ENCODE assay signal across 25 cellular contexts in genomic region chr1:107795994-107796393, GRCh38.
DNase-seq lines count a peak whose midpoint lies in the region; ATAC-seq and TF ChIP-seq lines count a peak whose summit lies in the region.
"Had no signal": no experiment of that assay in that cellular context is flagged by ENCODE, and none has a peak within 500 bp of the region (broad histone marks: within the 10 kb centered on the region; RNA-seq: fewer than 3 reads in every experiment).

No MANE protein-coding gene starts in this region.

- H3K9me3 ChIP-seq in naive thymus-derived CD4-positive, alpha-beta T cell (ENCODE audit: control insufficient read depth in 2 of 3, low read length in 3 of 3): no peaks in the 10 kb centered on the region
- H3K9me3 ChIP-seq: A549, HAP-1, prostate gland, SJSA1 had no signal

- peak overlapping the region; percentile 41 for H2AFZ ChIP-seq in KMS-11 (ENCODE audit: low read depth)

- peak overlapping the region; percentile 22; the same call in 1 of the 2 replicates for H3K27ac ChIP-seq in KMS-11
- no peak overlapping the region for H3K27ac ChIP-seq in naive thymus-derived CD4-positive, alpha-beta T cell (ENCODE audit: low read depth, low read length)
- H3K27ac ChIP-seq: A549, prostate gland, SJSA1 had no signal

- no peaks in the 10 kb centered on the region for H3K27me3 Mint-ChIP-seq in WTC11 (ENCODE audit: low read depth)
- no peaks in the 10 kb centered on the region for H3K27me3 Mint-ChIP-seq in naive thymus-derived CD4-positive, alpha-beta T cell

- H3K4me1 Mint-ChIP-seq in WTC11: peaks cover 23% of the 10 kb centered on the region
- H3K4me1 Mint-ChIP-seq in naive thymus-derived CD4-positive, alpha-beta T cell: peaks cover 0 to 23% (median 16%) of the 10 kb centered on the region in 7 donors
- H3K4me1 Mint-ChIP-seq: neural crest cell had no signal

- H3K4me3 ChIP-seq in KMS-11 (IDR thresholded peaks at IDR 0.05; ENCODE audit: insufficient read depth, low read depth, low read length): no peak overlapping the region
- no peak overlapping the region for H3K4me3 ChIP-seq in naive thymus-derived CD4-positive, alpha-beta T cell (ENCODE audit: low read length)
- H3K4me3 ChIP-seq: A549, HAP-1, prostate gland, SJSA1, skin epidermis had no signal

- CTCF ChIA-PET in WTC11 (lab: Charles Lee): interaction anchor here (0.7 to 1.1 kb wide), 2 partner anchors 168 to 330 kb away, joined by 3 read pairs; partner anchors contain the start of gene VAV3
- CTCF ChIA-PET in naive thymus-derived CD4-positive, alpha-beta T cell (lab: Charles Lee): interaction anchor here (0.7 kb wide), 1 partner anchor 193 kb away, joined by 3 read pairs; no protein-coding TSS in a partner anchor

- no peak for TF ChIP-seq CTCF in KMS-11 (conservative IDR thresholded peaks at IDR 0.05; ENCODE audit: low read depth, low read length)
- TF ChIP-seq CTCF in WTC11 (IDR thresholded peaks at IDR 0.05): no peak

- H3K79me2 ChIP-seq in KMS-11 (ENCODE audit: insufficient read depth, low read depth): no peaks in the 10 kb centered on the region

- H3K4me3 Mint-ChIP-seq in WTC11: no peak overlapping the region
- no peak overlapping the region for H3K4me3 Mint-ChIP-seq in naive thymus-derived CD4-positive, alpha-beta T cell
- H3K4me3 Mint-ChIP-seq: neural crest cell; T-helper 2 cell treated with Interferon-gamma antibody and Interleukin-4, amounts not matched to agents 5 μg/mL and 100 μg/mL, for 36 hours had no signal

- intact Hi-C loops in naive thymus-derived CD4-positive, alpha-beta T cell (cut with micrococcal nuclease): no loop called here

- peaks cover 21% of the 10 kb centered on the region for H3K4me1 ChIP-seq in KMS-11 (ENCODE audit: low read depth, poor library complexity, severe bottlenecking)
- H3K4me1 ChIP-seq in naive thymus-derived CD4-positive, alpha-beta T cell (ENCODE audit: control insufficient read depth in 2 of 2, insufficient read depth in 2 of 2, low read length in 2 of 2): no peaks in the 10 kb centered on the region
- H3K4me1 ChIP-seq: A549, HAP-1, prostate gland, SJSA1 had no signal

- POLR2A ChIA-PET in WTC11 (lab: Charles Lee): no interaction called here
- POLR2A ChIA-PET in naive thymus-derived CD4-positive, alpha-beta T cell (lab: Charles Lee): interaction anchor here (0.7 kb wide), 1 partner anchor 33 kb away, joined by 3 read pairs; no protein-coding TSS in a partner anchor

- peak; percentile 17 for DNase-seq in activated CD4-positive, alpha-beta T cell treated with anti-CD3 and anti-CD28 coated beads for 48 hours
- no peak for DNase-seq in activated CD4-positive, alpha-beta T cell treated with anti-CD3 and anti-CD28 coated beads, Interleukin-2, amount 50 U/mL, for 4 hours
- DNase-seq in WTC11 (ENCODE audit: low spot score): no peak
- no peak for DNase-seq in naive thymus-derived CD4-positive, alpha-beta T cell
- DNase-seq in OCI-M2 (lab: John Stamatoyannopoulos, UW; ENCODE audit: unreplicated experiment): no peak
- DNase-seq in iPS-NIHi11 (ENCODE audit: low spot score): no peak
- DNase-seq in 8988T: no peak
- DNase-seq: activated CD4-positive, alpha-beta T cell treated with anti-CD3 and anti-CD28 coated beads for 1 hour; C1 segment of cervical spinal cord; DMS 273 treated with DMSO at 0.1 percent for 48 hours; islet precursor cell; Kasumi-1; mammary epithelial cell; NCI-H1105; NCI-H2107; NCI-H524 treated with DMSO at 0.1 percent for 48 hours; stimulated activated CD4-positive, alpha-beta T cell treated with anti-CD3 and anti-CD28 coated beads, Interleukin-2, amount 100 ng/mL, for 48 hours had no signal

- H3K36me3 ChIP-seq in KMS-11 (ENCODE audit: insufficient read depth): no peaks in the 10 kb centered on the region
- no peaks in the 10 kb centered on the region for H3K36me3 ChIP-seq in naive thymus-derived CD4-positive, alpha-beta T cell (ENCODE audit: control insufficient read depth in 2 of 3, insufficient read depth in 3 of 3, low read length in 3 of 3)
- H3K36me3 ChIP-seq: HAP-1, prostate gland, SJSA1 had no signal

- no peak overlapping the region for H3K27ac Mint-ChIP-seq in WTC11
- H3K27ac Mint-ChIP-seq in naive thymus-derived CD4-positive, alpha-beta T cell: peak overlapping the region in 1 of 9 donors; percentile 30
- H3K27ac Mint-ChIP-seq: T-helper 2 cell treated with Interferon-gamma antibody and Interleukin-4, amounts not matched to agents 5 μg/mL and 100 μg/mL, for 36 hours had no signal

- no peak overlapping the region for H3K9ac ChIP-seq in KMS-11

- H3K4me2 ChIP-seq in KMS-11: peak overlapping the region; percentile 49
- H3K4me2 ChIP-seq: A549 had no signal

- H3K9me3 Mint-ChIP-seq in WTC11: peaks cover 11% of the 10 kb centered on the region
- H3K9me3 Mint-ChIP-seq in naive thymus-derived CD4-positive, alpha-beta T cell: peaks cover 0 to 2% (median 0%) of the 10 kb centered on the region in 11 donors

- ATAC-seq in WTC11: no peak
- ATAC-seq in naive thymus-derived CD4-positive, alpha-beta T cell: peak; percentile 34
- ATAC-seq: A549 had no signal

- no peaks in the 10 kb centered on the region for H3K36me3 Mint-ChIP-seq in WTC11
- peaks cover 0 to 2% (median 0%) of the 10 kb centered on the region in 5 donors for H3K36me3 Mint-ChIP-seq in naive thymus-derived CD4-positive, alpha-beta T cell

- H4K20me1 ChIP-seq in KMS-11 (ENCODE audit: insufficient read depth): no peaks in the 10 kb centered on the region

- no peaks in the 10 kb centered on the region for H3K27me3 ChIP-seq in KMS-11 (ENCODE audit: insufficient read depth, low read depth)
- no peaks in the 10 kb centered on the region for H3K27me3 ChIP-seq in naive thymus-derived CD4-positive, alpha-beta T cell (ENCODE audit: control insufficient read depth in 2 of 2, insufficient read depth in 2 of 2, low read length in 2 of 2)
- H3K27me3 ChIP-seq: SJSA1 had no signal

TF ChIP-seq in WTC11, 78 proteins besides CTCF, POLR2A, EP300 and RAD21:
- TF ChIP-seq GTF2I (CRISPR knock-in tag; conservative IDR thresholded peaks at IDR 0.05) (no peak), USF2 (CRISPR knock-in tag; IDR thresholded peaks at IDR 0.05) (peak; percentile 36; the same call in 1 of the 2 replicates)
